Comparison of ENCODE assay signal across 9 cellular contexts in genomic region chr10:96511044-96511945, GRCh38. TPM values are rescaled to one million over a fixed set of nuclear protein-coding genes. Genes with fewer than 3 reads are reported as not detected.
DNase-seq lines count a peak whose midpoint lies in the region; ATAC-seq, FAIRE-seq and TF ChIP-seq lines count a peak whose summit lies in the region.
"Had no signal": no experiment of that assay in that cellular context is flagged by ENCODE, and none has a peak within 500 bp of the region (broad histone marks: within the 10 kb centered on the region; RNA-seq: fewer than 3 reads in every experiment).

No MANE protein-coding gene starts in this region.

- whole genome bisulfite sequencing in esophagus muscularis mucosa = 75% methylated on average over 7 of the region's 7 CpGs
- WGBS in ovary, 3 donors = 68 to 70% (median 70%) methylated on average over 7 of the region's 7 CpGs

- no peak for FAIRE-seq in H54 (lab: Jason Lieb, UNC)

- peak; percentile 22 for DNase-seq in NCI-H1105 treated with DMSO at 0.1 percent for 48 hours (lab: John Stamatoyannopoulos, UW)
- DNase-seq in NCI-H1105 (lab: John Stamatoyannopoulos, UW) = no peak
- DNase-seq in H54 (ENCODE audit: insufficient read length, low spot score) = peak; percentile 55
- no peak for DNase-seq in RWPE2 (ENCODE audit: low spot score)
- DNase-seq in esophagus muscularis mucosa (ENCODE audit: extremely low spot score) = peak; percentile 86
- no peak for DNase-seq in osteoblast (ENCODE audit: insufficient read length, low spot score, missing footprints)
- no peak for DNase-seq in ovary
- no peak for DNase-seq in T-helper 9 cell

- H3K27ac ChIP-seq in RWPE2 (ENCODE audit: poor library complexity, severe bottlenecking) = no peak overlapping the region
- H3K27ac ChIP-seq in esophagus muscularis mucosa (replicated peaks in 1 of 4) = no peak overlapping the region
- H3K27ac ChIP-seq in osteoblast (ENCODE audit: low read depth, low read length) = no peak overlapping the region
- no peak overlapping the region for H3K27ac ChIP-seq in ovary
- H3K27ac ChIP-seq: BLaER1 had no signal

- TF ChIP-seq EP300 in esophagus muscularis mucosa (IDR thresholded peaks at IDR 0.05) = no peak
- no peak for TF ChIP-seq EP300 in ovary (IDR thresholded peaks at IDR 0.05)

- intact Hi-C loops in esophagus muscularis mucosa (cut with DNase I) = loop anchor here (5.0 kb wide), 1 partner anchor 134 kb away; no protein-coding TSS in a partner anchor
- intact Hi-C loops in ovary (cut with DNase I) = loop anchor here in 2 of 4 donors (5.0 kb wide), 2 partner anchors 114 to 119 kb away; no protein-coding TSS in a partner anchor

- H3K79me2 ChIP-seq in osteoblast (ENCODE audit: insufficient read depth, low read length) = no peaks in the 10 kb centered on the region

- no peak overlapping the region for H2AFZ ChIP-seq in osteoblast (ENCODE audit: low read length)

- no peaks in the 10 kb centered on the region for H4K20me1 ChIP-seq in osteoblast (ENCODE audit: insufficient read depth, low read length)

- TF ChIP-seq POLR2A in H54 (IDR thresholded peaks at IDR 0.05; ENCODE audit: low read depth, low read length) = no peak
- TF ChIP-seq POLR2A in esophagus muscularis mucosa (IDR thresholded peaks at IDR 0.05; ENCODE audit: low read depth) = no peak
- no peak for TF ChIP-seq POLR2A in ovary (IDR thresholded peaks at IDR 0.05)

- H3K4me3 ChIP-seq in RWPE2 (ENCODE audit: severe bottlenecking) (no peak overlapping the region), esophagus muscularis mucosa (no peak overlapping the region), osteoblast (ENCODE audit: insufficient read depth, low read length) (no peak overlapping the region), ovary (no peak overlapping the region)

- H3K4me1 ChIP-seq in RWPE2 (ENCODE audit: insufficient read depth, poor library complexity, severe bottlenecking) (peaks cover 7% of the 10 kb centered on the region), esophagus muscularis mucosa (peaks cover 25 to 27% (median 26%) of the 10 kb centered on the region in 4 donors), osteoblast (ENCODE audit: insufficient read depth, low read length) (peaks cover 22% of the 10 kb centered on the region), ovary (ENCODE audit: insufficient read depth) (peaks cover 10% of the 10 kb centered on the region)

- H3K27me3 ChIP-seq in RWPE2 (ENCODE audit: insufficient read depth, poor library complexity, severe bottlenecking) (peaks cover 10% of the 10 kb centered on the region), esophagus muscularis mucosa (peaks cover 0 to 22% (median 4%) of the 10 kb centered on the region in 4 donors), osteoblast (ENCODE audit: insufficient read depth, low read length) (peaks cover 15% of the 10 kb centered on the region), ovary (no peaks in the 10 kb centered on the region)

- peak; percentile 19 for ATAC-seq in RWPE2 (ENCODE audit: low read depth)

- no peak overlapping the region for H3K4me2 ChIP-seq in osteoblast (ENCODE audit: insufficient read depth, low read length)

- TF ChIP-seq CTCF in RWPE2 (IDR thresholded peaks at IDR 0.05; ENCODE audit: poor library complexity, severe bottlenecking) (peak; percentile 53), esophagus muscularis mucosa (IDR thresholded peaks at IDR 0.05) (peak in 2 of 3 experiments; percentile 35 to 52), osteoblast (IDR thresholded peaks at IDR 0.05; ENCODE audit: extremely low read depth, low read depth, low read length) (peak; percentile 58), ovary (IDR thresholded peaks at IDR 0.05) (peak in 1 of 3 donors; percentile 18)

- H3K9me3 ChIP-seq in RWPE2 (ENCODE audit: severe bottlenecking) (no peaks in the 10 kb centered on the region), esophagus muscularis mucosa (no peaks in the 10 kb centered on the region), osteoblast (ENCODE audit: low read depth, low read length) (no peaks in the 10 kb centered on the region), ovary (no peaks in the 10 kb centered on the region)
- H3K9me3 ChIP-seq: BLaER1 had no signal

- no peaks in the 10 kb centered on the region for H3K36me3 ChIP-seq in RWPE2 (ENCODE audit: low read depth)
- no peaks in the 10 kb centered on the region for H3K36me3 ChIP-seq in esophagus muscularis mucosa
- H3K36me3 ChIP-seq in osteoblast (ENCODE audit: insufficient read depth, low read length) = no peaks in the 10 kb centered on the region
- H3K36me3 ChIP-seq in ovary = no peaks in the 10 kb centered on the region
- H3K36me3 ChIP-seq: BLaER1 had no signal

RNA-seq across cellular contexts. Expression of gene TLL2, which starts 2.4 kb away (rescaled TPM):
- total RNA-seq in esophagus muscularis mucosa (1 to 10 TPM in 1 of 4 donors, under 1 TPM in 3; 0.17 to 2.1 (median 0.27) TPM), osteoblast (under 0.01 and 0.36 TPM in 2 replicates), ovary (under 1 TPM in 6 of 7 donors, not detected in 1; 0.07 to 0.46 (median 0.25) TPM)
- polyA plus RNA-seq in ovary = under 1 TPM; 0.29 to 0.68 TPM

Comparison
In these comparisons a context has a peak if more than half of its experiments do, and no peak if none do; other contexts are left out.
1. DNase-seq: peak in NCI-H1105 treated with DMSO at 0.1 percent for 48 hours (single experiment), H54 (single experiment) and esophagus muscularis mucosa (single experiment); none in NCI-H1105 (single experiment), RWPE2 (single experiment), osteoblast (single experiment), ovary (0 of 5) and T-helper 9 cell (single experiment).